12 cellular contexts compared by ENCODE assay signal in genomic region chr18:27778441-27778840, GRCh38.
A peak's percentile ranks its signal among the peaks of the same experiment; 100 is the strongest.
DNase-seq lines count a peak whose midpoint lies in the region; TF ChIP-seq lines count a peak whose summit lies in the region.
"Had no signal": no experiment of that assay in that cellular context is flagged by ENCODE, and none has a peak within 500 bp of the region (broad histone marks: within the 10 kb centered on the region; RNA-seq: fewer than 3 reads in every experiment).

No MANE protein-coding gene starts in this region.

- no peaks in the 10 kb centered on the region for H3K27me3 Mint-ChIP-seq in glutamatergic neuron (ENCODE audit: unreplicated experiment)
- H3K27me3 Mint-ChIP-seq: activated naive CD4-positive, alpha-beta T cell treated with anti-CD3 and anti-CD28 coated beads, Interleukin-2, amount 50 U/mL, for 24 hours had no signal

- H3K27me3 ChIP-seq in Peyer's patch = no peaks in the 10 kb centered on the region

- DNase-seq in EL (peak; percentile 25), NCI-H2227 (lab: John Stamatoyannopoulos, UW; ENCODE audit: unreplicated experiment) (peak; percentile 4), cerebellar cortex (ENCODE audit: low spot score) (peak; percentile 22), medulla oblongata (ENCODE audit: extremely low spot score) (peak; percentile 12), glutamatergic neuron (no peak), middle frontal gyrus (ENCODE audit: extremely low spot score, low spot score) (no peak), Peyer's patch (no peak), activated gamma-delta T cell treated with Interleukin-2 at 50 U/mL for 16 hours (no peak)
- DNase-seq: stimulated activated CD4-positive, alpha-beta T cell treated with anti-CD3 and anti-CD28 coated beads, Interleukin-1b, Interleukin-23, amount 100 ng/mL, for 48 hours had no signal

- H3K4me1 ChIP-seq in Peyer's patch = no peaks in the 10 kb centered on the region

- no peak overlapping the region for H3K27ac Mint-ChIP-seq in glutamatergic neuron (ENCODE audit: unreplicated experiment)
- H3K27ac Mint-ChIP-seq: activated naive CD4-positive, alpha-beta T cell treated with anti-CD3 and anti-CD28 coated beads, Interleukin-2, amount 50 U/mL, for 24 hours; T-helper 1 cell treated with Interleukin-12 subunit alpha and Interleukin-12 subunit beta and Interleukin-4 antibody, amounts not matched to agents 30 μg/mL and 1 μg/mL, for 36 hours had no signal

- H3K4me3 Mint-ChIP-seq in glutamatergic neuron (ENCODE audit: unreplicated experiment) = no peak overlapping the region
- H3K4me3 Mint-ChIP-seq: activated naive CD4-positive, alpha-beta T cell treated with anti-CD3 and anti-CD28 coated beads, Interleukin-2, amount 50 U/mL, for 24 hours; T-helper 1 cell treated with Interleukin-12 subunit alpha and Interleukin-12 subunit beta and Interleukin-4 antibody, amounts not matched to agents 30 μg/mL and 1 μg/mL, for 36 hours had no signal

- TF ChIP-seq CTCF in glutamatergic neuron (IDR thresholded peaks at IDR 0.05; ENCODE audit: partially characterized antibody, unreplicated experiment) (no peak), Peyer's patch (IDR thresholded peaks at IDR 0.05) (peak in 1 of 6 experiments; percentile 7)

- no peaks in the 10 kb centered on the region for H3K36me3 ChIP-seq in Peyer's patch
- H3K36me3 ChIP-seq: HAP-1 had no signal

- H3K4me3 ChIP-seq in Peyer's patch = no peak overlapping the region
- H3K4me3 ChIP-seq: HAP-1 had no signal

- H3K36me3 Mint-ChIP-seq in glutamatergic neuron (ENCODE audit: unreplicated experiment) = no peaks in the 10 kb centered on the region
- H3K36me3 Mint-ChIP-seq: activated naive CD4-positive, alpha-beta T cell treated with anti-CD3 and anti-CD28 coated beads, Interleukin-2, amount 50 U/mL, for 24 hours had no signal

- H3K9me3 ChIP-seq in Peyer's patch = no peaks in the 10 kb centered on the region
- H3K9me3 ChIP-seq: HAP-1 had no signal

- no peaks in the 10 kb centered on the region for H3K4me1 Mint-ChIP-seq in glutamatergic neuron (ENCODE audit: low read depth, unreplicated experiment)
- H3K4me1 Mint-ChIP-seq: activated naive CD4-positive, alpha-beta T cell treated with anti-CD3 and anti-CD28 coated beads, Interleukin-2, amount 50 U/mL, for 24 hours had no signal

- no peak overlapping the region for H3K27ac ChIP-seq in Peyer's patch

- no peaks in the 10 kb centered on the region for H3K9me3 Mint-ChIP-seq in glutamatergic neuron (ENCODE audit: unreplicated experiment)

- TF ChIP-seq POLR2A in Peyer's patch (IDR thresholded peaks at IDR 0.05) = no peak

Comparison
In these comparisons a context has a peak if more than half of its experiments do, and no peak if none do; other contexts are left out.
1. DNase-seq: peak in EL (single experiment), NCI-H2227 (single experiment), cerebellar cortex (single experiment) and medulla oblongata (single experiment); none in glutamatergic neuron (single experiment), middle frontal gyrus (single experiment), Peyer's patch (0 of 3) and activated gamma-delta T cell treated with Interleukin-2 at 50 U/mL for 16 hours (single experiment).